8 cellular contexts compared by ENCODE assay signal in genomic region chr1:13583592-13583963, GRCh38. TPM values are rescaled to one million over a fixed set of nuclear protein-coding genes. Genes with fewer than 3 reads are reported as not detected.
DNase-seq lines count a peak whose midpoint lies in the region; ATAC-seq and TF ChIP-seq lines count a peak whose summit lies in the region.

Gene PDPN, plus strand, starts transcription at chr1:13583832. Its CDS starts 202 bp downstream, at chr1:13584034.

- H3K27ac Mint-ChIP-seq in T-helper 2 cell treated with Interferon-gamma antibody and Interleukin-4, amounts not matched to agents 5 μg/mL and 100 μg/mL, for 36 hours: no peak within 1 kb of the TSS

- peak within 1 kb of the TSS; percentile 35 for H2AFZ ChIP-seq in osteoblast (ENCODE audit: low read length)

- peaks cover 5% of the 10 kb centered on the region for H3K4me1 ChIP-seq in body of pancreas
- no peaks in the 10 kb centered on the region for H3K4me1 ChIP-seq in osteoblast (ENCODE audit: insufficient read depth, low read length)

- H3K4me3 Mint-ChIP-seq in T-helper 2 cell treated with Interferon-gamma antibody and Interleukin-4, amounts not matched to agents 5 μg/mL and 100 μg/mL, for 36 hours: no peak within 1 kb of the TSS

- no peaks in the 10 kb centered on the region for H3K36me3 Mint-ChIP-seq in T-helper 2 cell treated with Interferon-gamma antibody and Interleukin-4, amounts not matched to agents 5 μg/mL and 100 μg/mL, for 36 hours (ENCODE audit: low read depth)

- H3K27me3 Mint-ChIP-seq in T-helper 2 cell treated with Interferon-gamma antibody and Interleukin-4, amounts not matched to agents 5 μg/mL and 100 μg/mL, for 36 hours (ENCODE audit: low read depth): peaks cover 52% of the 10 kb centered on the region

- WGBS in body of pancreas, 2 donors: 0 to 6% methylated on average over 18 to 29 of the region's 29 CpGs

- H3K4me1 Mint-ChIP-seq in T-helper 2 cell treated with Interferon-gamma antibody and Interleukin-4, amounts not matched to agents 5 μg/mL and 100 μg/mL, for 36 hours (ENCODE audit: low read depth): no peaks in the 10 kb centered on the region

- no peaks in the 10 kb centered on the region for H3K9me3 ChIP-seq in body of pancreas
- H3K9me3 ChIP-seq in osteoblast (ENCODE audit: low read depth, low read length): no peaks in the 10 kb centered on the region

- no peak for TF ChIP-seq POLR2A in body of pancreas (IDR thresholded peaks at IDR 0.05)

- TF ChIP-seq CTCF in body of pancreas (IDR thresholded peaks at IDR 0.05): no peak
- no peak for TF ChIP-seq CTCF in osteoblast (IDR thresholded peaks at IDR 0.05; ENCODE audit: extremely low read depth, low read depth, low read length)

- H3K9me3 Mint-ChIP-seq in T-helper 2 cell treated with Interferon-gamma antibody and Interleukin-4, amounts not matched to agents 5 μg/mL and 100 μg/mL, for 36 hours: no peaks in the 10 kb centered on the region

- DNase-seq in AG20443 (ENCODE audit: low spot score): peak; percentile 70
- peak in 3 of 4 donors; percentile 18 to 23 (median 21) for DNase-seq in body of pancreas
- peak; percentile 51 for DNase-seq in left cardiac atrium
- DNase-seq in osteoblast (ENCODE audit: insufficient read length, low spot score, missing footprints): peak; percentile 48
- DNase-seq in 8988T: no peak
- DNase-seq in HUDEP-2 (lab: John Stamatoyannopoulos, UW; ENCODE audit: unreplicated experiment in 76 of 76): no peak
- no peak for DNase-seq in DMS153 treated with DMSO at 0.1 percent for 48 hours (lab: John Stamatoyannopoulos, UW; ENCODE audit: unreplicated experiment)
- DNase-seq in T-helper 2 cell treated with Interferon-gamma antibody and Interleukin-4, amounts not matched to agents 5 μg/mL and 100 μg/mL, for 36 hours (ENCODE audit: low spot score): no peak

- no peaks in the 10 kb centered on the region for H4K20me1 ChIP-seq in osteoblast (ENCODE audit: insufficient read depth, low read length)

- ATAC-seq in body of pancreas (peak; percentile 38), left cardiac atrium (peak; percentile 73 to 80)

- H3K4me3 ChIP-seq in body of pancreas (no peak within 1 kb of the TSS), osteoblast (ENCODE audit: insufficient read depth, low read length) (peak within 1 kb of the TSS; percentile 63)

- H3K4me2 ChIP-seq in osteoblast (ENCODE audit: insufficient read depth, low read length): peak within 1 kb of the TSS; percentile 65

- H3K27me3 ChIP-seq in body of pancreas (peaks cover 0 to 4% of the 10 kb centered on the region in 2 donors), osteoblast (ENCODE audit: insufficient read depth, low read length) (peaks cover 11% of the 10 kb centered on the region)

- peak within 1 kb of the TSS in 1 of 4 donors; percentile 25 for H3K27ac ChIP-seq in body of pancreas
- H3K27ac ChIP-seq in osteoblast (ENCODE audit: low read depth, low read length): no peak within 1 kb of the TSS

- H3K36me3 ChIP-seq in body of pancreas (replicated peaks in 1 of 2; ENCODE audit: insufficient read depth in 1 of 2, low read depth in 2 of 2) (no peaks in the 10 kb centered on the region), osteoblast (ENCODE audit: insufficient read depth, low read length) (no peaks in the 10 kb centered on the region)

- H3K79me2 ChIP-seq in osteoblast (ENCODE audit: insufficient read depth, low read length): no peaks in the 10 kb centered on the region

- intact Hi-C loops in body of pancreas (cut with DNase I): no loop called here
- intact Hi-C loops in left cardiac atrium (cut with DNase I): no loop called here

RNA-seq across cellular contexts. Expression of gene PDPN, which starts in this region (rescaled TPM):
- total RNA-seq in body of pancreas (1 to 10 TPM; 7.5 to 9.9 TPM), left cardiac atrium (10 to 100 TPM; 14.3 to 25.8 TPM), osteoblast (4.7 and 11.9 TPM in 2 replicates)

Comparison
In these comparisons a context has a peak if more than half of its experiments do, and no peak if none do; other contexts are left out.
1. DNase-seq: peak in AG20443 (single experiment), body of pancreas (3 of 4), left cardiac atrium (single experiment) and osteoblast (single experiment); none in 8988T (single experiment), HUDEP-2 (0 of 76), DMS153 treated with DMSO at 0.1 percent for 48 hours (single experiment) and T-helper 2 cell treated with Interferon-gamma antibody and Interleukin-4, amounts not matched to agents 5 μg/mL and 100 μg/mL, for 36 hours (single experiment).